15 cellular contexts compared by ENCODE assay signal in the genomic region with DNA sequence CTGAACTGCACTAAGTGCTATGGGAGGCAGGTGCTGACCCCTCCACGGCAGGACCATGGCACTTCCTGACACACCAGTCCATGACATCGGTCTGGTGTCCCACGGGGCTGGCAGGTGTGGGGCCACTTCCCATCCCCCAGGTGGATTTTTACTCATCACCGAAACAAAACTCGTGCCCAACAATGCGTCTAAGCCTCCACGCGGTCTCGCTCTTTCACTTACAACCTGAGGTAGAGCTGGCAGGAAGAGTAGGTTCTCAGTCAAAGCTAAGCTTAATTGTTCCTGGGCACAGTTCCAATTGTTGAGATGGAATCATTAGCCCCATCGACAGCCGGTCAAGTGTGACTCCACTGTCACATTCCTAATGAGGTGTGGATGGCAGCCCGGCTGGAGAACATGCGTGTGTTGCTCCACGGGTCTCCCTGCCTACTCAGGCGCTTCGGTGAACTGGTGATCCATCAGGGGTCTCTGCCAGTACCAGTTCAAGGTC. TPM values are rescaled to one million over a fixed set of nuclear protein-coding genes. Genes with fewer than 3 reads are reported as not detected.
DNase-seq lines count a peak whose midpoint lies in the region; ATAC-seq, FAIRE-seq and TF ChIP-seq lines count a peak whose summit lies in the region.
"Had no signal": no experiment of that assay in that cellular context is flagged by ENCODE, and none has a peak within 500 bp of the region (broad histone marks: within the 10 kb centered on the region; RNA-seq: fewer than 3 reads in every experiment).

No MANE protein-coding gene starts in this region.

- peak overlapping the region; percentile 36; the same call in 1 of the 2 replicates for H3K9ac ChIP-seq in OCI-LY3 (ENCODE audit: low read length)

- H4K20me1 ChIP-seq in OCI-LY3 (ENCODE audit: insufficient read depth, low read length): no peaks in the 10 kb centered on the region

- H3K4me1 ChIP-seq in OCI-LY3 (ENCODE audit: low read length): peaks cover 37% of the 10 kb centered on the region
- H3K4me1 ChIP-seq in pancreas: no peaks in the 10 kb centered on the region
- H3K4me1 ChIP-seq: foreskin keratinocyte, testis had no signal

- WGBS in pancreas, 2 donors: 81 to 82% methylated on average over 16 of the region's 16 CpGs

- no peak overlapping the region for H3K27ac Mint-ChIP-seq in activated naive CD4-positive, alpha-beta T cell treated with anti-CD3 and anti-CD28 coated beads, Interleukin-2, amount 50 U/mL, for 72 hours
- H3K27ac Mint-ChIP-seq: activated T-helper 2 cell treated with anti-CD3 and anti-CD28 coated beads, Interferon-gamma antibody, Interleukin-2, Interleukin-4, amounts not matched to agents 10 μg/mL and 5 μg/mL and 100 μg/mL, durations not matched to agents 14 hours and 24 hours and 36 hours had no signal

- ATAC-seq in GM18861 (IDR thresholded peaks at IDR 0.05; ENCODE audit: unreplicated experiment): peak; percentile 60
- peak in 3 of 4 donors; percentile 20 to 82 (median 71) for ATAC-seq in pancreas
- no peak for ATAC-seq in activated naive CD4-positive, alpha-beta T cell treated with anti-CD3 and anti-CD28 coated beads, Interleukin-2, amount 50 U/mL, for 72 hours
- ATAC-seq: foreskin keratinocyte, K562 had no signal

- no peak for FAIRE-seq in pancreas (lab: Jason Lieb, UNC)
- FAIRE-seq: K562 had no signal

- H3K4me3 ChIP-seq in OCI-LY3 (ENCODE audit: low read length) (peak overlapping the region; percentile 54), pancreas (no peak overlapping the region)
- H3K4me3 ChIP-seq: K562, lung, ovary, testis had no signal

- no peaks in the 10 kb centered on the region for H3K27me3 ChIP-seq in OCI-LY3 (ENCODE audit: low read depth, low read length)
- no peaks in the 10 kb centered on the region for H3K27me3 ChIP-seq in pancreas
- H3K27me3 ChIP-seq: foreskin keratinocyte, ovary, testis had no signal

- H3K4me2 ChIP-seq in OCI-LY3 (ENCODE audit: low read length): peak overlapping the region; percentile 75

- H3K9me3 ChIP-seq in OCI-LY3 (ENCODE audit: insufficient read depth, low read length) (no peaks in the 10 kb centered on the region), pancreas (no peaks in the 10 kb centered on the region)
- H3K9me3 ChIP-seq: ovary, testis had no signal

- H3K9me3 Mint-ChIP-seq in activated naive CD4-positive, alpha-beta T cell treated with anti-CD3 and anti-CD28 coated beads, Interleukin-2, amount 50 U/mL, for 72 hours: no peaks in the 10 kb centered on the region
- H3K9me3 Mint-ChIP-seq: activated T-helper 2 cell treated with anti-CD3 and anti-CD28 coated beads, Interferon-gamma antibody, Interleukin-2, Interleukin-4, amounts not matched to agents 10 μg/mL and 5 μg/mL and 100 μg/mL, durations not matched to agents 14 hours and 24 hours and 36 hours had no signal

- DNase-seq in NCI-H2081 (lab: John Stamatoyannopoulos, UW) (peak; percentile 86 to 96), pancreas (no peak), AG08396 (ENCODE audit: low spot score) (no peak), Kasumi-1 (lab: John Stamatoyannopoulos, UW) (no peak)
- no peak for DNase-seq in activated naive CD4-positive, alpha-beta T cell treated with anti-CD3 and anti-CD28 coated beads, Interleukin-2, amount 50 U/mL, for 72 hours (ENCODE audit: low spot score in 2 of 2)
- DNase-seq in effector CD8-positive, alpha-beta T cell (lab: John Stamatoyannopoulos, UW): no peak
- DNase-seq: Calu3, foreskin keratinocyte, ovary, testis had no signal

- no peaks in the 10 kb centered on the region for H3K79me2 ChIP-seq in OCI-LY3 (ENCODE audit: low read length)

- no peak for TF ChIP-seq CTCF in OCI-LY3 (IDR thresholded peaks at IDR 0.05; ENCODE audit: low read depth, low read length)
- no peak for TF ChIP-seq CTCF in pancreas (IDR thresholded peaks at IDR 0.05)

- peaks cover 0 to 5% of the 10 kb centered on the region in 2 donors for H3K36me3 Mint-ChIP-seq in activated naive CD4-positive, alpha-beta T cell treated with anti-CD3 and anti-CD28 coated beads, Interleukin-2, amount 50 U/mL, for 72 hours

- intact Hi-C loops in pancreas (cut with DNase I): no loop called here

- H2AFZ ChIP-seq in OCI-LY3 (ENCODE audit: low read depth, low read length): no peak overlapping the region; the same call in 1 of the 2 replicates

- peaks cover 16% of the 10 kb centered on the region for H3K36me3 ChIP-seq in OCI-LY3 (replicated peaks; ENCODE audit: low read depth, low read length)
- peaks cover 0 to 12% (median 0%) of the 10 kb centered on the region in 3 donors for H3K36me3 ChIP-seq in pancreas
- H3K36me3 ChIP-seq: ovary had no signal

- H3K27ac ChIP-seq in OCI-LY3 (ENCODE audit: low read length) (peak overlapping the region; percentile 46), pancreas (no peak overlapping the region)
- H3K27ac ChIP-seq: foreskin keratinocyte, ovary, testis had no signal

RNA-seq across cellular contexts. Expression of a gene that starts 52.2 kb away (rescaled TPM):
- 1 to 10 TPM in 4 of 6 donors, under 1 TPM in 2; 0.46 to 8.1 (median 2.4) TPM for total RNA-seq in pancreas
- 1 to 10 TPM; 1.2 to 1.6 TPM for polyA plus RNA-seq in pancreas
- total RNA-seq in activated naive CD4-positive, alpha-beta T cell treated with anti-CD3 and anti-CD28 coated beads, Interleukin-2, amount 50 U/mL, for 72 hours: 10 to 100 TPM; 40.4 to 50.6 TPM
- total RNA-seq: foreskin keratinocyte had no signal
- polyA plus RNA-seq: foreskin keratinocyte had no signal

Comparison
In these comparisons a context has a peak if more than half of its experiments do, and no peak if none do; other contexts are left out.
1. ATAC-seq: peak in GM18861 (single experiment) and pancreas (3 of 4); none in activated naive CD4-positive, alpha-beta T cell treated with anti-CD3 and anti-CD28 coated beads, Interleukin-2, amount 50 U/mL, for 72 hours (0 of 2).
2. DNase-seq: peak in NCI-H2081 (2 of 2); none in pancreas (0 of 6), activated naive CD4-positive, alpha-beta T cell treated with anti-CD3 and anti-CD28 coated beads, Interleukin-2, amount 50 U/mL, for 72 hours (0 of 2), effector CD8-positive, alpha-beta T cell (single experiment), AG08396 (single experiment) and Kasumi-1 (0 of 2).
3. RNA of a gene that starts 52.2 kb away (total RNA-seq): 40.4 to 50.6 TPM in activated naive CD4-positive, alpha-beta T cell treated with anti-CD3 and anti-CD28 coated beads, Interleukin-2, amount 50 U/mL, for 72 hours; 0.46 to 8.1 TPM in pancreas; every median in the first group is over 4 times any median in the second.